10 cellular contexts compared by ENCODE assay signal in genomic region chr2:41922177-41922576, GRCh38.
A peak's percentile ranks its signal among the peaks of the same experiment; 100 is the strongest.
DNase-seq lines count a peak whose midpoint lies in the region; ATAC-seq and TF ChIP-seq lines count a peak whose summit lies in the region.
"Had no signal": no experiment of that assay in that cellular context is flagged by ENCODE, and none has a peak within 500 bp of the region (broad histone marks: within the 10 kb centered on the region; RNA-seq: fewer than 3 reads in every experiment).

No MANE protein-coding gene starts in this region.

- no peak for TF ChIP-seq RAD21 in HCT116 (IDR thresholded peaks at IDR 0.05; ENCODE audit: low read depth)

- H3K36me3 ChIP-seq in HCT116 (ENCODE audit: control insufficient read depth in 1 of 2, insufficient read depth in 2 of 2, low read length in 2 of 2) (no peaks in the 10 kb centered on the region), esophagus muscularis mucosa (no peaks in the 10 kb centered on the region)
- H3K36me3 ChIP-seq in CD4-positive, alpha-beta memory T cell (ENCODE audit: insufficient read depth, low read length): no peaks in the 10 kb centered on the region

- TF ChIP-seq CTCF in HCT116 (IDR thresholded peaks at IDR 0.05 in 2 of 3, conservative IDR thresholded peaks at IDR 0.05 in 1 of 3; ENCODE audit: borderline replicate concordance in 1 of 3, insufficient read depth in 1 of 3, low read depth in 2 of 3, low read length in 2 of 3) (no peak), esophagus muscularis mucosa (IDR thresholded peaks at IDR 0.05) (no peak)

- no peaks in the 10 kb centered on the region for H3K9me3 ChIP-seq in HCT116 (ENCODE audit: control insufficient read depth in 1 of 2, insufficient read depth in 1 of 2, low read depth in 1 of 2, low read length in 2 of 2)
- no peaks in the 10 kb centered on the region for H3K9me3 ChIP-seq in esophagus muscularis mucosa
- H3K9me3 ChIP-seq in CD4-positive, alpha-beta memory T cell (ENCODE audit: control insufficient read depth in 1 of 2, low read length in 2 of 2): no peaks in the 10 kb centered on the region

- peaks cover 0 to 4% of the 10 kb centered on the region in 2 donors for H3K36me3 Mint-ChIP-seq in CD4-positive, alpha-beta memory T cell
- H3K36me3 Mint-ChIP-seq: activated naive CD8-positive, alpha-beta T cell treated with anti-CD3 and anti-CD28 coated beads for 36 hours had no signal

- no peaks in the 10 kb centered on the region for H3K27me3 ChIP-seq in HCT116 (ENCODE audit: insufficient read depth, low read length)
- no peaks in the 10 kb centered on the region for H3K27me3 ChIP-seq in esophagus muscularis mucosa
- no peaks in the 10 kb centered on the region for H3K27me3 ChIP-seq in CD4-positive, alpha-beta memory T cell (ENCODE audit: insufficient read depth, low read length)

- H3K4me1 Mint-ChIP-seq in CD4-positive, alpha-beta memory T cell: no peaks in the 10 kb centered on the region
- H3K4me1 Mint-ChIP-seq: activated naive CD8-positive, alpha-beta T cell treated with anti-CD3 and anti-CD28 coated beads for 36 hours had no signal

- TF ChIP-seq POLR2A in HCT116 (IDR thresholded peaks at IDR 0.05; ENCODE audit: borderline replicate concordance, extremely low read depth, insufficient read depth, insufficient read length) (no peak), esophagus muscularis mucosa (IDR thresholded peaks at IDR 0.05; ENCODE audit: low read depth) (no peak)

- no TSS peak for BruUV-seq in HCT116 (replicated peaks; lab: Mats Ljungman, UMichigan)

- peaks cover 0 to 1% of the 10 kb centered on the region in 2 donors for H3K27me3 Mint-ChIP-seq in CD4-positive, alpha-beta memory T cell

- 0 out of 2 replicates have a peak, but pooled peaks have one; percentile 14 for ATAC-seq in HCT116
- peak; percentile 88 for ATAC-seq in sciatic nerve
- no peak for ATAC-seq in GM18861 (IDR thresholded peaks at IDR 0.05; ENCODE audit: unreplicated experiment)
- ATAC-seq in GM19467 (IDR thresholded peaks at IDR 0.05; ENCODE audit: unreplicated experiment): no peak

- no peaks in the 10 kb centered on the region for H3K9me2 ChIP-seq in HCT116 (ENCODE audit: insufficient read depth)

- no peak for TF ChIP-seq EP300 in esophagus muscularis mucosa (IDR thresholded peaks at IDR 0.05)

- CTCF ChIA-PET in HCT116 (lab: Charles Lee): no interaction called here
- CTCF ChIA-PET in CD4-positive, alpha-beta memory T cell (lab: Charles Lee; ENCODE audit: partially characterized antibody): no interaction called here

- intact Hi-C loops in HCT116 (cut with micrococcal nuclease) (no loop called here), sciatic nerve (cut with DNase I) (no loop called here), esophagus muscularis mucosa (cut with DNase I) (no loop called here)
- intact Hi-C loops in CD4-positive, alpha-beta memory T cell (cut with micrococcal nuclease): no loop called here

- H3K27ac Mint-ChIP-seq in CD4-positive, alpha-beta memory T cell: no peak overlapping the region
- H3K27ac Mint-ChIP-seq: activated naive CD8-positive, alpha-beta T cell treated with anti-CD3 and anti-CD28 coated beads for 36 hours had no signal

- H3K4me3 ChIP-seq in HCT116 (replicated peaks in 1 of 2; ENCODE audit: low read depth in 1 of 2, low read length in 2 of 2) (no peak overlapping the region), esophagus muscularis mucosa (no peak overlapping the region)
- no peak overlapping the region for H3K4me3 ChIP-seq in CD4-positive, alpha-beta memory T cell (ENCODE audit: low read length in 2 of 2)

- H3K4me3 Mint-ChIP-seq in CD4-positive, alpha-beta memory T cell: no peak overlapping the region
- H3K4me3 Mint-ChIP-seq: activated naive CD8-positive, alpha-beta T cell treated with anti-CD3 and anti-CD28 coated beads for 36 hours had no signal

- no peak overlapping the region for H3K9ac ChIP-seq in HCT116 (ENCODE audit: low read length)

- WGBS in esophagus muscularis mucosa: 77% methylated on average over 5 of the region's 5 CpGs

- DNase-seq in HCT116 (ENCODE audit: low read depth, low spot score): no peak
- DNase-seq in SIG-M5 treated with dmso at 0.1 percent for 504 hours (lab: John Stamatoyannopoulos, UW; ENCODE audit: unreplicated experiment): peak; percentile 37
- peak; percentile 23 for DNase-seq in globus pallidus (ENCODE audit: low spot score)
- DNase-seq in sciatic nerve (ENCODE audit: low spot score): no peak
- DNase-seq in esophagus muscularis mucosa (ENCODE audit: extremely low spot score): no peak
- no peak for DNase-seq in CD4-positive, alpha-beta memory T cell
- DNase-seq: activated naive CD8-positive, alpha-beta T cell treated with anti-CD3 and anti-CD28 coated beads for 36 hours; H7 had no signal

- H3K4me1 ChIP-seq in HCT116 (ENCODE audit: control insufficient read depth in 1 of 2, insufficient read depth in 2 of 2, low read length in 2 of 2) (peaks cover 6 to 19% of the 10 kb centered on the region in 2 experiments; a peak in 1 of 4 replicates), esophagus muscularis mucosa (peaks cover 11 to 30% (median 13%) of the 10 kb centered on the region in 4 donors)
- H3K4me1 ChIP-seq in CD4-positive, alpha-beta memory T cell (ENCODE audit: insufficient read depth, low read length): no peaks in the 10 kb centered on the region

- H2AFZ ChIP-seq in HCT116 (ENCODE audit: low read depth, low read length, poor library complexity, severe bottlenecking): peak overlapping the region; percentile 73

- RAD21 ChIA-PET in HCT116 (lab: Charles Lee; ENCODE audit: low non-redundant PET in 1 of 2, low total read pairs in 2 of 2, uncharacterized antibody in 2 of 2, unreplicated experiment in 2 of 2): no interaction called here

- H3K4me2 ChIP-seq in HCT116 (ENCODE audit: low read length): no peak overlapping the region

- H3K9me3 Mint-ChIP-seq in CD4-positive, alpha-beta memory T cell: peaks cover 0 to 5% (median 0%) of the 10 kb centered on the region in 8 donors

- H3K27ac ChIP-seq in HCT116 (ENCODE audit: low read depth, low read length): no peak overlapping the region
- no peak overlapping the region for H3K27ac ChIP-seq in esophagus muscularis mucosa (replicated peaks in 1 of 4)
- no peak overlapping the region for H3K27ac ChIP-seq in CD4-positive, alpha-beta memory T cell (ENCODE audit: low read depth, low read length)

- POLR2A ChIA-PET in HCT116 (lab: Charles Lee): no interaction called here
- POLR2A ChIA-PET in CD4-positive, alpha-beta memory T cell (lab: Charles Lee; ENCODE audit: partially characterized antibody): no interaction called here

- H3K79me2 ChIP-seq in HCT116 (ENCODE audit: insufficient read depth, low read length): no peaks in the 10 kb centered on the region

- no peaks in the 10 kb centered on the region for H4K20me1 ChIP-seq in HCT116 (ENCODE audit: insufficient read depth)

TF ChIP-seq in HCT116, 20 proteins besides CTCF, POLR2A, EP300 and RAD21:
- TF ChIP-seq EZH2phosphoT487 (IDR thresholded peaks at IDR 0.05; ENCODE audit: borderline replicate concordance): no peak
- TF ChIP-seq ELF1 (IDR thresholded peaks at IDR 0.05; ENCODE audit: borderline replicate concordance, low read depth): no peak; the same call in 1 of the 2 replicates
- TF ChIP-seq SP1 (IDR thresholded peaks at IDR 0.05; ENCODE audit: low read depth): 0 out of 2 replicates have a peak, but pooled peaks have one; percentile 18
- no peak for TF ChIP-seq CEBPB (IDR thresholded peaks at IDR 0.05; ENCODE audit: low read depth)

Comparison
In these comparisons a context has a peak if more than half of its experiments do, and no peak if none do; other contexts are left out.
1. ATAC-seq: peak in HCT116 (single experiment) and sciatic nerve (single experiment); none in GM18861 (single experiment) and GM19467 (single experiment).
2. DNase-seq: peak in SIG-M5 treated with dmso at 0.1 percent for 504 hours (single experiment) and globus pallidus (single experiment); none in HCT116 (single experiment), sciatic nerve (single experiment), esophagus muscularis mucosa (single experiment) and CD4-positive, alpha-beta memory T cell (0 of 5).